Comparison of ENCODE assay signal across 7 cellular contexts in genomic region chr9:133040892-133041479, GRCh38. TPM values are rescaled to one million over a fixed set of nuclear protein-coding genes. Genes with fewer than 3 reads are reported as not detected.
DNase-seq lines count a peak whose midpoint lies in the region; ATAC-seq, FAIRE-seq and TF ChIP-seq lines count a peak whose summit lies in the region.
"Not testable (repeated sequence)": the region's sequence is repeated elsewhere in the genome, so short reads cannot be mapped to it uniquely, and the experiment has no call there.

No MANE protein-coding gene starts in this region.

- H3K27me3 Mint-ChIP-seq in activated T-cell treated with anti-CD3 and anti-CD28 coated beads, Interleukin-2, amount 50 U/mL, for 24 hours; effector memory CD8-positive, alpha-beta T cell: not testable (repeated sequence)

- peaks cover 70% of the 10 kb centered on the region for H3K36me3 Mint-ChIP-seq in activated T-cell treated with anti-CD3 and anti-CD28 coated beads, Interleukin-2, amount 50 U/mL, for 24 hours (ENCODE audit: low read depth)
- peaks cover 29% of the 10 kb centered on the region for H3K36me3 Mint-ChIP-seq in effector memory CD8-positive, alpha-beta T cell (ENCODE audit: insufficient read depth)

- H3K4me1 ChIP-seq in RWPE2 (ENCODE audit: insufficient read depth, poor library complexity, severe bottlenecking); keratinocyte (ENCODE audit: control insufficient read depth, extremely low read depth, insufficient read depth, low read length): not testable (repeated sequence)
- H3K4me1 ChIP-seq in psoas muscle, result peaks cover 13% of the 10 kb centered on the region

- dilution Hi-C loops in keratinocyte (cut with MboI; ENCODE audit: extremely low pct_ligation_motif_present, low sequenced_read_pairs), result not testable (repeated sequence)

- peaks cover 57% of the 10 kb centered on the region for H3K36me3 ChIP-seq in RWPE2 (ENCODE audit: low read depth)
- H3K36me3 ChIP-seq in keratinocyte (ENCODE audit: control insufficient read depth in 2 of 2, extremely low read depth in 1 of 2, insufficient read depth in 2 of 2, low read length in 2 of 2), result peaks cover 28 to 29% of the 10 kb centered on the region in 2 experiments
- peaks cover 0 to 44% of the 10 kb centered on the region in 2 donors for H3K36me3 ChIP-seq in psoas muscle (ENCODE audit: insufficient read depth in 1 of 2, low read depth in 1 of 2)

- H3K27ac Mint-ChIP-seq in activated T-cell treated with anti-CD3 and anti-CD28 coated beads, Interleukin-2, amount 50 U/mL, for 24 hours, result not testable (repeated sequence)
- H3K27ac Mint-ChIP-seq in effector memory CD8-positive, alpha-beta T cell, result peak overlapping the region in 1 of 2 donors; percentile 62

- H4K20me1 ChIP-seq in keratinocyte (ENCODE audit: control insufficient read depth, extremely low read depth, insufficient read depth, low read length), result peaks cover 13% of the 10 kb centered on the region

- not testable (repeated sequence) for H3K9ac ChIP-seq in keratinocyte (ENCODE audit: control insufficient read depth, extremely low read depth, insufficient read depth, low read length)

- H3K27ac ChIP-seq in RWPE2 (ENCODE audit: poor library complexity, severe bottlenecking); keratinocyte (ENCODE audit: control insufficient read depth, insufficient read depth, low read length); psoas muscle: not testable (repeated sequence)

- not testable (repeated sequence) for H3K4me3 Mint-ChIP-seq in activated T-cell treated with anti-CD3 and anti-CD28 coated beads, Interleukin-2, amount 50 U/mL, for 24 hours; effector memory CD8-positive, alpha-beta T cell

- not testable (repeated sequence) for H3K4me2 ChIP-seq in keratinocyte (ENCODE audit: control insufficient read depth, extremely low read depth, insufficient read depth, low read depth, low read length)

- peaks cover 36% of the 10 kb centered on the region for H3K79me2 ChIP-seq in keratinocyte (ENCODE audit: control insufficient read depth, insufficient read depth, low read length)

- ATAC-seq in RWPE2 (ENCODE audit: low read depth); effector memory CD8-positive, alpha-beta T cell (replicated peaks): not testable (repeated sequence)
- ATAC-seq in psoas muscle, result peak in 1 of 4 donors; percentile 43

- intact Hi-C loops in psoas muscle (cut with DNase I), result loop anchor here in 1 of 2 donors (10.0 kb wide), 1 partner anchor 294 kb away; the partner anchor contains the start of gene SURF6

- not testable (repeated sequence) for H2AFZ ChIP-seq in keratinocyte (ENCODE audit: control insufficient read depth, low read length)

- not testable (repeated sequence) for H3K9me1 ChIP-seq in keratinocyte (ENCODE audit: control insufficient read depth, extremely low read depth, insufficient read depth, low read length)

- H3K9me3 Mint-ChIP-seq in activated T-cell treated with anti-CD3 and anti-CD28 coated beads, Interleukin-2, amount 50 U/mL, for 24 hours; effector memory CD8-positive, alpha-beta T cell: not testable (repeated sequence)

- DNase-seq in EL (peak; percentile 45), M059J (ENCODE audit: low read depth) (peak; percentile 48), psoas muscle (peak; percentile 59 to 77)
- not testable (repeated sequence) for DNase-seq in RWPE2 (ENCODE audit: low spot score); keratinocyte (ENCODE audit: low read depth, low spot score)
- peak; percentile 60 for DNase-seq in activated T-cell treated with anti-CD3 and anti-CD28 coated beads, Interleukin-2, amount 50 U/mL, for 24 hours
- DNase-seq in effector memory CD8-positive, alpha-beta T cell, result peak; percentile 26 to 37 (median 30)

- H3K4me3 ChIP-seq in RWPE2 (ENCODE audit: severe bottlenecking); keratinocyte (ENCODE audit: control insufficient read depth in 2 of 3, extremely low read depth in 1 of 3, insufficient read depth in 2 of 3, low read depth in 1 of 3, low read length in 3 of 3); psoas muscle: not testable (repeated sequence)

- peak; percentile 67 for TF ChIP-seq CTCF in RWPE2 (IDR thresholded peaks at IDR 0.05; ENCODE audit: poor library complexity, severe bottlenecking)
- TF ChIP-seq CTCF in keratinocyte (optimal IDR thresholded peaks at IDR 0.05 in 1 of 3, IDR thresholded peaks at IDR 0.05 in 1 of 3, conservative IDR thresholded peaks at IDR 0.05 in 1 of 3; ENCODE audit: extremely low read depth in 1 of 3, insufficient read depth in 2 of 3, low read length in 3 of 3), result peak in 2 of 3 experiments; percentile 46 to 65
- TF ChIP-seq CTCF in psoas muscle (IDR thresholded peaks at IDR 0.05), result peak; percentile 63

- H3K9me3 ChIP-seq in RWPE2 (ENCODE audit: severe bottlenecking); keratinocyte (ENCODE audit: control insufficient read depth, low read depth, low read length); psoas muscle: not testable (repeated sequence)

- peaks cover 15% of the 10 kb centered on the region for H3K4me1 Mint-ChIP-seq in activated T-cell treated with anti-CD3 and anti-CD28 coated beads, Interleukin-2, amount 50 U/mL, for 24 hours (ENCODE audit: low read depth)
- H3K4me1 Mint-ChIP-seq in effector memory CD8-positive, alpha-beta T cell (ENCODE audit: low read depth in 2 of 2), result peaks cover 15 to 17% of the 10 kb centered on the region in 2 donors

- not testable (repeated sequence) for H3K27me3 ChIP-seq in RWPE2 (ENCODE audit: insufficient read depth, poor library complexity, severe bottlenecking); keratinocyte (ENCODE audit: control insufficient read depth, extremely low read depth, insufficient read depth, low read length); psoas muscle (ENCODE audit: insufficient read depth in 3 of 3, low read length in 2 of 3)

- WGBS in psoas muscle, 3 donors, result 83 to 93% (median 83%) methylated on average over 12 of the region's 12 CpGs

- not testable (repeated sequence) for FAIRE-seq in keratinocyte (lab: Jason Lieb, UNC)

RNA-seq across cellular contexts. Expression of gene GTF3C5, which starts 10.2 kb away (rescaled TPM):
- 53.7 and 81.1 TPM in 2 replicates for total RNA-seq in M059J (2014; rRNA removed; shearing (Covaris generic))
- polyA plus RNA-seq in keratinocyte (36.2 to 40.8 TPM (median 37.2 TPM) in 3 replicates), psoas muscle (10 to 100 TPM; 42.7 to 70.8 (median 50.4) TPM)
- 12.7 TPM for polyA plus RNA-seq in keratinocyte (2011; ENCODE audit: low read depth)
- polyA plus RNA-seq in keratinocyte (2011; cell fraction: cytosol; rRNA removed), result 24.2 and 34.4 TPM in 2 replicates
- polyA plus RNA-seq in keratinocyte (2011; cell fraction: nucleus; rRNA removed), result 48.9 and 54.0 TPM in 2 replicates
- polyA plus RNA-seq in keratinocyte (2012; ENCODE audit: low replicate concordance), result 33.5 and 39.4 TPM in 2 replicates
- polyA minus RNA-seq in keratinocyte, result 30.6 to 60.8 TPM (median 41.5 TPM) in 3 replicates
- 28.2 TPM for polyA minus RNA-seq in keratinocyte (2011; cell fraction: cytosol; rRNA and poly(A)+ RNA removed)
- polyA minus RNA-seq in keratinocyte (2011; cell fraction: nucleus; rRNA and poly(A)+ RNA removed), result 21.6 and 26.4 TPM in 2 replicates
- total RNA-seq in psoas muscle, result 10 to 100 TPM; 34.6 to 45.8 (median 42.2) TPM

RNA-seq across cellular contexts. Expression of gene CEL, which starts 20.8 kb away (rescaled TPM):
- 0.17 and 0.39 TPM in 2 replicates for total RNA-seq in M059J (2014; rRNA removed; shearing (Covaris generic))
- 0.12 to 0.22 TPM (median 0.16 TPM) in 3 replicates for polyA plus RNA-seq in keratinocyte
- 0.64 TPM for polyA plus RNA-seq in keratinocyte (2011; ENCODE audit: low read depth)
- 0.05 and 0.19 TPM in 2 replicates for polyA plus RNA-seq in keratinocyte (2011; cell fraction: cytosol; rRNA removed)
- polyA plus RNA-seq in keratinocyte (2011; cell fraction: nucleus; rRNA removed), result 1.4 and 1.6 TPM in 2 replicates
- 0.33 and 0.82 TPM in 2 replicates for polyA plus RNA-seq in keratinocyte (2012; ENCODE audit: low replicate concordance)
- 0.33 to 0.39 TPM (median 0.35 TPM) in 3 replicates for polyA minus RNA-seq in keratinocyte
- not detected for polyA minus RNA-seq in keratinocyte (2011; cell fraction: cytosol; rRNA and poly(A)+ RNA removed)
- polyA minus RNA-seq in keratinocyte (2011; cell fraction: nucleus; rRNA and poly(A)+ RNA removed), result 0.53 and 1.0 TPM in 2 replicates
- 1 to 10 TPM in 1 of 4 donors, under 1 TPM in 3; 0.34 to 2.0 (median 0.63) TPM for total RNA-seq in psoas muscle
- polyA plus RNA-seq in psoas muscle, result under 1 TPM; 0.10 to 0.61 (median 0.21) TPM
